Comparison of ENCODE assay signal across 26 cellular contexts in genomic region chr5:172665049-172665541, GRCh38. TPM values are rescaled to one million over a fixed set of nuclear protein-coding genes. Genes with fewer than 3 reads are reported as not detected.
DNase-seq lines count a peak whose midpoint lies in the region; ATAC-seq and TF ChIP-seq lines count a peak whose summit lies in the region.
"Had no signal": no experiment of that assay in that cellular context is flagged by ENCODE, and none has a peak within 500 bp of the region (broad histone marks: within the 10 kb centered on the region; RNA-seq: fewer than 3 reads in every experiment).

No MANE protein-coding gene starts in this region.

- POLR2A ChIA-PET in AG04450 (lab: Yijun Ruan, JAX) = interaction anchor here (0.6 kb wide), 1 partner anchor 377 kb away, joined by 3 read pairs; no protein-coding TSS in a partner anchor
- POLR2A ChIA-PET in RWPE1 (lab: Yijun Ruan, JAX; ENCODE audit: low non-redundant PET) = interaction anchor here (0.6 kb wide), 1 partner anchor 233 kb away, joined by 6 read pairs; no protein-coding TSS in a partner anchor
- POLR2A ChIA-PET in PC-3 (lab: Charles Lee; ENCODE audit: unreplicated experiment) = no interaction called here

- no peak for TF ChIP-seq EP300 in sigmoid colon (IDR thresholded peaks at IDR 0.05)

- no peak overlapping the region for H2AFZ ChIP-seq in PC-3 (ENCODE audit: low read length)
- H2AFZ ChIP-seq: neural progenitor cell had no signal

- intact Hi-C loops in sigmoid colon (cut with DNase I) = no loop called here
- intact Hi-C loops in PC-3 (cut with micrococcal nuclease) = no loop called here

- WGBS in sigmoid colon, 2 donors = 67 to 70% methylated on average over 11 of the region's 11 CpGs

- CTCF ChIA-PET in AG04450 (lab: Charles Lee) (interaction anchor here (1.6 kb wide), 1 partner anchor 186 kb away, joined by 3 read pairs; no protein-coding TSS in a partner anchor), RWPE1 (lab: Yijun Ruan, JAX) (no interaction called here), PC-3 (lab: Charles Lee) (no interaction called here)

- no peak for TF ChIP-seq POLR2A in sigmoid colon (IDR thresholded peaks at IDR 0.05)

- no peaks in the 10 kb centered on the region for H3F3A ChIP-seq in PC-3 (ENCODE audit: low read length, unreplicated experiment)

- no TSS peak for BruUV-seq in PC-3 (replicated peaks; lab: Mats Ljungman, UMichigan)

- H3K4me1 ChIP-seq in right atrium auricular region (peaks cover 0 to 74% of the 10 kb centered on the region in 2 donors), sigmoid colon (peaks cover 0 to 88% (median 79%) of the 10 kb centered on the region in 4 donors), PC-3 (ENCODE audit: insufficient read depth, low read length) (no peaks in the 10 kb centered on the region)
- H3K4me1 ChIP-seq: prostate gland had no signal

- TF ChIP-seq CTCF in AG04450 (IDR thresholded peaks at IDR 0.05; ENCODE audit: low read depth, low read length) (no peak), RWPE1 (conservative IDR thresholded peaks at IDR 0.05; ENCODE audit: low read depth) (no peak), right atrium auricular region (IDR thresholded peaks at IDR 0.05) (no peak), sigmoid colon (IDR thresholded peaks at IDR 0.05) (no peak), PC-3 (conservative IDR thresholded peaks at IDR 0.05; ENCODE audit: low read depth, low read length) (no peak)

- no peaks in the 10 kb centered on the region for H3K79me2 ChIP-seq in PC-3 (ENCODE audit: low read length)

- H4K20me1 ChIP-seq in PC-3 (ENCODE audit: low read length) = no peaks in the 10 kb centered on the region

- H3K4me3 ChIP-seq in AG04450 (ENCODE audit: low read depth, low read length) = no peak overlapping the region
- H3K4me3 ChIP-seq in right atrium auricular region = no peak overlapping the region
- H3K4me3 ChIP-seq in sigmoid colon = no peak overlapping the region
- H3K4me3 ChIP-seq in PC-3 (ENCODE audit: low read length) = no peak overlapping the region
- H3K4me3 ChIP-seq: MG63, neural progenitor cell, prostate gland, tibial artery had no signal

- H3K36me3 ChIP-seq in right atrium auricular region = peaks cover 1% of the 10 kb centered on the region
- H3K36me3 ChIP-seq in sigmoid colon = peaks cover 0 to 5% (median 4%) of the 10 kb centered on the region in 4 donors
- H3K36me3 ChIP-seq in PC-3 (ENCODE audit: low read depth, low read length) = no peaks in the 10 kb centered on the region
- H3K36me3 ChIP-seq: MG63, neural progenitor cell, prostate gland had no signal

- no peak overlapping the region for H3K4me2 ChIP-seq in PC-3 (ENCODE audit: low read length)
- H3K4me2 ChIP-seq: neural progenitor cell had no signal

- H3K27me3 ChIP-seq in AG04450 (ENCODE audit: control insufficient read depth, insufficient read depth, low read length) (no peaks in the 10 kb centered on the region), right atrium auricular region (no peaks in the 10 kb centered on the region), sigmoid colon (no peaks in the 10 kb centered on the region), PC-3 (ENCODE audit: low read length) (no peaks in the 10 kb centered on the region)
- H3K27me3 ChIP-seq: MG63, neural progenitor cell, tibial artery had no signal

- DNase-seq in AG04450 (ENCODE audit: low read depth, low spot score) = no peak
- no peak for DNase-seq in RWPE1 (ENCODE audit: low spot score)
- DNase-seq in right atrium auricular region (ENCODE audit: low spot score) = no peak
- peak; percentile 62 for DNase-seq in sigmoid colon
- DNase-seq in PC-3 = no peak
- DNase-seq in DMS53 (lab: John Stamatoyannopoulos, UW) = no peak
- no peak for DNase-seq in putamen (ENCODE audit: low spot score)
- DNase-seq in DMS 273 (lab: John Stamatoyannopoulos, UW; ENCODE audit: unreplicated experiment) = no peak
- DNase-seq: activated CD4-positive, alpha-beta T cell treated with anti-CD3 and anti-CD28 coated beads for 1 hour; activated CD8-positive, alpha-beta T cell treated with anti-CD3 and anti-CD28 coated beads, Interleukin-2, amount 10 ng/mL, durations not matched to agents 7 days and 5 days; Caco-2; central memory CD4-positive, alpha-beta T cell; endodermal cell; KBM-7; kidney; MG63; NCI-H1417; NCI-H2029 treated with DMSO at 0.1 percent for 48 hours; NCI-H345; RPMI8226; stimulated activated naive CD8-positive, alpha-beta T cell treated with anti-CD3 and anti-CD28 coated beads, Interleukin-15, amount 100 ng/mL, for 72 hours; T-helper 2 cell; tibial artery had no signal

- no peaks in the 10 kb centered on the region for H3K9me2 ChIP-seq in PC-3 (replicated peaks; ENCODE audit: low read length)

- no peak for ATAC-seq in PC-3
- ATAC-seq: activated CD8-positive, alpha-beta T cell treated with anti-CD3 and anti-CD28 coated beads, Interleukin-2, amount 10 ng/mL, durations not matched to agents 7 days and 5 days; HCT116; stimulated activated naive CD8-positive, alpha-beta T cell treated with anti-CD3 and anti-CD28 coated beads, Interleukin-15, amount 100 ng/mL, for 72 hours had no signal

- H3K9me3 ChIP-seq in AG04450 (ENCODE audit: control insufficient read depth, insufficient read depth, low read length) = no peaks in the 10 kb centered on the region
- no peaks in the 10 kb centered on the region for H3K9me3 ChIP-seq in right atrium auricular region
- H3K9me3 ChIP-seq in sigmoid colon = no peaks in the 10 kb centered on the region
- no peaks in the 10 kb centered on the region for H3K9me3 ChIP-seq in PC-3 (ENCODE audit: low read length)
- H3K9me3 ChIP-seq: Caco-2, MG63, prostate gland, tibial artery had no signal

- H3K27ac ChIP-seq in AG04450 (ENCODE audit: low read depth, low read length) (peak overlapping the region; percentile 39), RWPE1 (peak overlapping the region; percentile 20), right atrium auricular region (peak overlapping the region; percentile 40 to 46), sigmoid colon (peak overlapping the region; percentile 3 to 99 (median 92)), PC-3 (ENCODE audit: low read length) (no peak overlapping the region)
- H3K27ac ChIP-seq: neural progenitor cell, prostate gland, tibial artery had no signal

- H3K9ac ChIP-seq in PC-3 (ENCODE audit: low read length) = no peak overlapping the region
- H3K9ac ChIP-seq: neural progenitor cell had no signal

RNA-seq across cellular contexts. Expression of gene NEURL1B, which starts 24.0 kb away (rescaled TPM):
- polyA plus RNA-seq in AG04450 (2011; rRNA removed) (1.8 and 2.0 TPM in 2 replicates), sigmoid colon (10 to 100 TPM; 12.6 to 29.6 (median 26.6) TPM)
- polyA minus RNA-seq in AG04450 (2011; rRNA and poly(A)+ RNA removed) = 3.4 and 4.1 TPM in 2 replicates
- total RNA-seq in right atrium auricular region (10 to 100 TPM; 17.9 to 22.4 TPM), sigmoid colon (10 to 100 TPM; 32.9 to 53.2 (median 45.6) TPM), PC-3 (2014; rRNA removed) (0.95 and 2.5 TPM in 2 replicates)
